Comparison of ENCODE assay signal across 1 cellular context in the genomic region with DNA sequence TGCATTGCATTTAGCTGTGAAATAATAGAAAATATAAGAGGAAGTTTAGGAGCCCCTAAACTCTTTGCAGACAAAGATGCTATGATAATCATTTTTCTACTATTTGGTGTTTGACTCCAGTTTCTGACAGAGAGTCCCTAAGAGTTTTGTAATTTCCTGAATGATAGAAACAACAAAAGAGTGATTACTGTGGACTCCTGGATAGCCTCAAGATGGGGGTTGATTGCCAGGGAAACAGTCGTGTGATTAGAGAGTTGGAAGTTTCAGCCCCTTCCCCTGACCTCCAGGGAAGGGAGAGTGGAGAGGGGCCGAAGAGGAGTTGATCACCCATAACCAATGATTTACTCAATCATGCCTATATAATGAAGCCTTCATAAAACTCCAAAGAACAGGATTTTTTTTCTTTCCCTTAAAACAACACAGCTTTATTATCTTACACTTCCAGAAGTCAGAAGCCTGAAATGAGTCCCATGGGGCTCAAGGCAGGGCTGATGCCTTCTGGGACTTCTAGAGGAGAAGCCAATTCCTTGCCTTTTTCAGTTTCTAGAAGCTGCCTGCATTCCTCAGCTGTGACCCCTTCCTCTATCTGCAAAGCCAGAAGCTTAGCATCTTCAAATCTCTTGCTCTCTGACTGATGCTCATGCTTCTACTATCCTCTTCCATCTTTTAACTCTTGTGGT.
TF ChIP-seq lines count a peak whose summit lies in the region.

No MANE protein-coding gene starts in this region.

TF ChIP-seq in HEK293, 187 proteins besides CTCF, POLR2A, EP300 and RAD21 (continued from another document):
- TF ChIP-seq PRDM4 (tag by site-specific recombination; IDR thresholded peaks at IDR 0.05), result 0 out of 2 replicates have a peak, but pooled peaks have one; percentile 20
- TF ChIP-seq PRDM6 (tag by site-specific recombination; IDR thresholded peaks at IDR 0.05), result 0 out of 2 replicates have a peak, but pooled peaks have one; percentile 17
- TF ChIP-seq ZNF157 (tag by site-specific recombination; IDR thresholded peaks at IDR 0.05), result no peak
- TF ChIP-seq ZNF76 (tag by site-specific recombination; IDR thresholded peaks at IDR 0.05; ENCODE audit: borderline replicate concordance, low read depth), result no peak
